26 cellular contexts compared by ENCODE assay signal in genomic region chr2:134954065-134954464, GRCh38. TPM values are rescaled to one million over a fixed set of nuclear protein-coding genes. Genes with fewer than 3 reads are reported as not detected.
DNase-seq lines count a peak whose midpoint lies in the region; ATAC-seq and TF ChIP-seq lines count a peak whose summit lies in the region.
"Had no signal": no experiment of that assay in that cellular context is flagged by ENCODE, and none has a peak within 500 bp of the region (broad histone marks: within the 10 kb centered on the region; RNA-seq: fewer than 3 reads in every experiment).

No MANE protein-coding gene starts in this region.

- H3K9me3 ChIP-seq in PC-9 (ENCODE audit: insufficient read depth, low read depth), result no peaks in the 10 kb centered on the region
- H3K9me3 ChIP-seq: SJSA1 had no signal

- CTCF ChIA-PET in activated CD8-positive, alpha-beta memory T cell treated with anti-CD3 and anti-CD28 coated beads, Interleukin-2, amount 10 ng/mL, durations not matched to agents 7 days and 5 days (lab: Charles Lee), result no interaction called here
- CTCF ChIA-PET in PC-9 (lab: Charles Lee), result no interaction called here

- H3K4me1 ChIP-seq in PC-9 (replicated peaks; ENCODE audit: insufficient read depth), result no peaks in the 10 kb centered on the region
- H3K4me1 ChIP-seq: SJSA1 had no signal

- peaks cover 60% of the 10 kb centered on the region for H3K36me3 Mint-ChIP-seq in activated CD8-positive, alpha-beta memory T cell treated with anti-CD3 and anti-CD28 coated beads, Interleukin-2, amount 10 ng/mL, durations not matched to agents 7 days and 5 days
- peaks cover 23% of the 10 kb centered on the region for H3K36me3 Mint-ChIP-seq in progenitor cell of endocrine pancreas (ENCODE audit: insufficient read depth)

- no peak overlapping the region for H3K4me3 ChIP-seq in PC-9
- H3K4me3 ChIP-seq: SJSA1 had no signal

- peak overlapping the region; percentile 16 for H3K27ac Mint-ChIP-seq in activated CD8-positive, alpha-beta memory T cell treated with anti-CD3 and anti-CD28 coated beads, Interleukin-2, amount 10 ng/mL, durations not matched to agents 7 days and 5 days
- H3K27ac Mint-ChIP-seq in progenitor cell of endocrine pancreas, result peak overlapping the region; percentile 84
- H3K27ac Mint-ChIP-seq: CD8-positive, alpha-beta T cell had no signal

- no peaks in the 10 kb centered on the region for H3K79me2 ChIP-seq in PC-9 (ENCODE audit: low read depth)

- H2AFZ ChIP-seq in PC-9, result no peak overlapping the region

- TF ChIP-seq CTCF in VCaP (conservative IDR thresholded peaks at IDR 0.05) (no peak), progenitor cell of endocrine pancreas (IDR thresholded peaks at IDR 0.05; ENCODE audit: unreplicated experiment) (no peak), PC-9 (conservative IDR thresholded peaks at IDR 0.05) (no peak)

- H3K9me2 ChIP-seq in PC-9 (ENCODE audit: insufficient read depth), result no peaks in the 10 kb centered on the region

- peaks cover 22% of the 10 kb centered on the region for H3K4me1 Mint-ChIP-seq in activated CD8-positive, alpha-beta memory T cell treated with anti-CD3 and anti-CD28 coated beads, Interleukin-2, amount 10 ng/mL, durations not matched to agents 7 days and 5 days
- H3K4me1 Mint-ChIP-seq in progenitor cell of endocrine pancreas (ENCODE audit: low read depth), result peaks cover 6% of the 10 kb centered on the region

- peak overlapping the region; percentile 44; the same call in 1 of the 2 replicates for H3K27ac ChIP-seq in VCaP
- no peak overlapping the region for H3K27ac ChIP-seq in PC-9
- H3K27ac ChIP-seq: KMS-11, SJSA1 had no signal

- intact Hi-C loops in PC-9 (cut with micrococcal nuclease; ENCODE audit: unreplicated experiment), result no loop called here

- H3F3A ChIP-seq in PC-9 (ENCODE audit: insufficient read depth, low read depth), result peaks cover 6% of the 10 kb centered on the region; the same call in 1 of the 2 replicates

- ATAC-seq in activated CD8-positive, alpha-beta memory T cell treated with anti-CD3 and anti-CD28 coated beads, Interleukin-2, amount 10 ng/mL, durations not matched to agents 7 days and 5 days, result no peak
- ATAC-seq in GM21360 (IDR thresholded peaks at IDR 0.05; ENCODE audit: unreplicated experiment) (no peak), esophagus mucosa (no peak)
- ATAC-seq: CD8-positive, alpha-beta T cell had no signal

- POLR2A ChIA-PET in PC-9 (lab: Charles Lee; ENCODE audit: unreplicated experiment), result no interaction called here

- peaks cover 27% of the 10 kb centered on the region; the same call in 1 of the 2 replicates for H4K20me1 ChIP-seq in PC-9 (ENCODE audit: insufficient read depth)

- no peaks in the 10 kb centered on the region for H3K27me3 ChIP-seq in PC-9 (ENCODE audit: insufficient read depth, low read depth)
- H3K27me3 ChIP-seq: SJSA1 had no signal

- no TSS peak for BruUV-seq in PC-9 (replicated peaks; lab: Mats Ljungman, UMichigan)

- DNase-seq in activated CD8-positive, alpha-beta memory T cell treated with anti-CD3 and anti-CD28 coated beads, Interleukin-2, amount 10 ng/mL, durations not matched to agents 7 days and 5 days, result no peak
- no peak for DNase-seq in activated CD8-positive, alpha-beta memory T cell treated with anti-CD3 and anti-CD28 coated beads, Interleukin-2, amount 50 U/mL, for 48 hours
- peak; percentile 24 for DNase-seq in Ammon's horn (ENCODE audit: low spot score)
- no peak for DNase-seq in progenitor cell of endocrine pancreas (ENCODE audit: low spot score, unreplicated experiment)
- DNase-seq in PC-9, result no peak
- DNase-seq: AML-193; C1 segment of cervical spinal cord; CD8-positive, alpha-beta T cell; DMS 273 treated with DMSO at 0.1 percent for 48 hours; DMS79; EL; GDM1; H7; NCI-H1048; NCI-H1417; NCI-H1694; NCI-H2029 treated with DMSO at 0.1 percent for 48 hours; NCI-H526 treated with DMSO at 0.1 percent for 48 hours; Right ventricle myocardium superior; RPMI8226 had no signal

- no peaks in the 10 kb centered on the region for H3K9me3 Mint-ChIP-seq in activated CD8-positive, alpha-beta memory T cell treated with anti-CD3 and anti-CD28 coated beads, Interleukin-2, amount 10 ng/mL, durations not matched to agents 7 days and 5 days (ENCODE audit: low read depth)
- H3K9me3 Mint-ChIP-seq in progenitor cell of endocrine pancreas (ENCODE audit: low read depth), result no peaks in the 10 kb centered on the region
- H3K9me3 Mint-ChIP-seq: CD8-positive, alpha-beta T cell; IgD-negative memory B cell had no signal

- H3K4me2 ChIP-seq in PC-9, result no peak overlapping the region
- H3K4me2 ChIP-seq: KMS-11 had no signal

- H3K27me3 Mint-ChIP-seq in activated CD8-positive, alpha-beta memory T cell treated with anti-CD3 and anti-CD28 coated beads, Interleukin-2, amount 10 ng/mL, durations not matched to agents 7 days and 5 days, result no peaks in the 10 kb centered on the region
- H3K27me3 Mint-ChIP-seq in progenitor cell of endocrine pancreas, result no peaks in the 10 kb centered on the region
- H3K27me3 Mint-ChIP-seq: IgD-negative memory B cell had no signal

- H3K36me3 ChIP-seq in PC-9 (ENCODE audit: low read depth), result peaks cover 27% of the 10 kb centered on the region

- no peak overlapping the region for H3K4me3 Mint-ChIP-seq in activated CD8-positive, alpha-beta memory T cell treated with anti-CD3 and anti-CD28 coated beads, Interleukin-2, amount 10 ng/mL, durations not matched to agents 7 days and 5 days
- H3K4me3 Mint-ChIP-seq in progenitor cell of endocrine pancreas (ENCODE audit: low read depth), result no peak overlapping the region
- H3K4me3 Mint-ChIP-seq: CD8-positive, alpha-beta T cell had no signal

RNA-seq across cellular contexts. Expression of gene CCNT2, which starts 35.4 kb away (rescaled TPM):
- 10 to 100 TPM; 41.1 to 48.8 TPM for total RNA-seq in activated CD8-positive, alpha-beta memory T cell treated with anti-CD3 and anti-CD28 coated beads, Interleukin-2, amount 10 ng/mL, durations not matched to agents 7 days and 5 days
- total RNA-seq in progenitor cell of endocrine pancreas (74.8 and 76.0 TPM in 2 replicates), esophagus mucosa (19.2 TPM), PC-9 (2021) (19.1 and 26.2 TPM in 2 replicates)
